Comparison of ENCODE assay signal across 8 cellular contexts in genomic region chr22:37077802-37078448, GRCh38. TPM values are rescaled to one million over a fixed set of nuclear protein-coding genes. Genes with fewer than 3 reads are reported as not detected.
DNase-seq lines count a peak whose midpoint lies in the region; ATAC-seq and TF ChIP-seq lines count a peak whose summit lies in the region.

No MANE protein-coding gene starts in this region.

- H3K27ac ChIP-seq in colonic mucosa (no peak overlapping the region), mesenchymal stem cell (ENCODE audit: low read length, poor library complexity, severe bottlenecking) (no peak overlapping the region)

- peak; percentile 47 for DNase-seq in EL
- DNase-seq in activated CD4-positive, alpha-beta T cell treated with anti-CD3 and anti-CD28 coated beads, Interleukin-2, amount 10 ng/mL, durations not matched to agents 7 days and 5 days = peak; percentile 86
- DNase-seq in colonic mucosa = peak; percentile 73
- peak; percentile 50 for DNase-seq in mesenchymal stem cell
- peak; percentile 97 for DNase-seq in stimulated activated CD8-positive, alpha-beta memory T cell treated with anti-CD3 and anti-CD28 coated beads, Interleukin-4, amount 100 ng/mL, for 48 hours
- no peak for DNase-seq in OCI-M2 (lab: John Stamatoyannopoulos, UW; ENCODE audit: unreplicated experiment)

- TF ChIP-seq CTCF in LNCAP (IDR thresholded peaks at IDR 0.05) = peak; percentile 99
- TF ChIP-seq CTCF in colonic mucosa (IDR thresholded peaks at IDR 0.05) = peak; percentile 98

- WGBS in mesenchymal stem cell = 37% methylated on average over 15 of the region's 15 CpGs

- H3K4me1 Mint-ChIP-seq in activated CD4-positive, alpha-beta T cell treated with anti-CD3 and anti-CD28 coated beads, Interleukin-2, amount 10 ng/mL, durations not matched to agents 7 days and 5 days = peaks cover 68% of the 10 kb centered on the region

- H3K79me1 ChIP-seq in mesenchymal stem cell (replicated peaks; ENCODE audit: low read length, poor library complexity, severe bottlenecking) = no peaks in the 10 kb centered on the region

- no peak for ATAC-seq in GM21390 (IDR thresholded peaks at IDR 0.05; ENCODE audit: unreplicated experiment)

- POLR2A ChIA-PET in activated CD4-positive, alpha-beta T cell treated with anti-CD3 and anti-CD28 coated beads, Interleukin-2, amount 10 ng/mL, durations not matched to agents 7 days and 5 days (lab: Charles Lee) = no interaction called here

- no peak overlapping the region for H3K4me3 Mint-ChIP-seq in activated CD4-positive, alpha-beta T cell treated with anti-CD3 and anti-CD28 coated beads, Interleukin-2, amount 10 ng/mL, durations not matched to agents 7 days and 5 days

- H3K4me3 ChIP-seq in colonic mucosa (no peak overlapping the region), mesenchymal stem cell (ENCODE audit: insufficient read depth in 1 of 2, low read depth in 1 of 2, low read length in 2 of 2) (no peak overlapping the region)

- H2BK5ac ChIP-seq in mesenchymal stem cell (ENCODE audit: low read depth, low read length, poor library complexity, severe bottlenecking) = no peak overlapping the region

- H3K27ac Mint-ChIP-seq in activated CD4-positive, alpha-beta T cell treated with anti-CD3 and anti-CD28 coated beads, Interleukin-2, amount 10 ng/mL, durations not matched to agents 7 days and 5 days = peak overlapping the region; percentile 97

- H3K18ac ChIP-seq in mesenchymal stem cell (ENCODE audit: low read depth in 1 of 2, low read length in 2 of 2) = no peak overlapping the region

- no peaks in the 10 kb centered on the region for H3K27me3 Mint-ChIP-seq in activated CD4-positive, alpha-beta T cell treated with anti-CD3 and anti-CD28 coated beads, Interleukin-2, amount 10 ng/mL, durations not matched to agents 7 days and 5 days

- H2AK5ac ChIP-seq in mesenchymal stem cell (ENCODE audit: low read length, severe bottlenecking) = no peak overlapping the region

- no peak overlapping the region for H2BK12ac ChIP-seq in mesenchymal stem cell (ENCODE audit: low read length in 2 of 2)

- H3K36me3 Mint-ChIP-seq in activated CD4-positive, alpha-beta T cell treated with anti-CD3 and anti-CD28 coated beads, Interleukin-2, amount 10 ng/mL, durations not matched to agents 7 days and 5 days (ENCODE audit: low read depth) = no peaks in the 10 kb centered on the region

- no peak overlapping the region for H3K4me2 ChIP-seq in mesenchymal stem cell (ENCODE audit: low read length, poor library complexity, severe bottlenecking)

- intact Hi-C loops in colonic mucosa (cut with DNase I) = loop anchor here (5.0 kb wide), 2 partner anchors 89 to 119 kb away; no protein-coding TSS in a partner anchor

- H3K23ac ChIP-seq in mesenchymal stem cell (ENCODE audit: low read length in 2 of 2) = no peak overlapping the region

- no peak overlapping the region for H4K8ac ChIP-seq in mesenchymal stem cell (ENCODE audit: low read length)

- H3K14ac ChIP-seq in mesenchymal stem cell (ENCODE audit: low read length in 2 of 2) = no peak overlapping the region

- H3K36me3 ChIP-seq in colonic mucosa = no peaks in the 10 kb centered on the region
- no peaks in the 10 kb centered on the region for H3K36me3 ChIP-seq in mesenchymal stem cell (ENCODE audit: control insufficient read depth in 1 of 2, insufficient read depth in 2 of 2, low read depth in 1 of 2, low read length in 2 of 2)

- no peaks in the 10 kb centered on the region for H3K27me3 ChIP-seq in colonic mucosa
- peaks cover 46 to 54% of the 10 kb centered on the region in 2 experiments for H3K27me3 ChIP-seq in mesenchymal stem cell (ENCODE audit: control insufficient read depth in 1 of 2, insufficient read depth in 1 of 2, low read length in 2 of 2)

- peak overlapping the region; percentile 30 for H2BK15ac ChIP-seq in mesenchymal stem cell (ENCODE audit: low read depth, poor library complexity, severe bottlenecking)

- H3K4me1 ChIP-seq in colonic mucosa (no peaks in the 10 kb centered on the region), mesenchymal stem cell (ENCODE audit: control insufficient read depth, insufficient read depth, low read depth, low read length) (no peaks in the 10 kb centered on the region)

- H2AFZ ChIP-seq in mesenchymal stem cell (ENCODE audit: low read depth, low read length) = no peak overlapping the region

- no peak overlapping the region for H3K9ac ChIP-seq in colonic mucosa (ENCODE audit: low read depth in 2 of 2, low read length in 2 of 2)
- no peak overlapping the region for H3K9ac ChIP-seq in mesenchymal stem cell (ENCODE audit: low read length)

- H3K4ac ChIP-seq in mesenchymal stem cell (ENCODE audit: low read depth in 1 of 2, low read length in 2 of 2) = no peak overlapping the region

- no peaks in the 10 kb centered on the region for H3K9me3 Mint-ChIP-seq in activated CD4-positive, alpha-beta T cell treated with anti-CD3 and anti-CD28 coated beads, Interleukin-2, amount 10 ng/mL, durations not matched to agents 7 days and 5 days

- no peak overlapping the region for H2BK120ac ChIP-seq in mesenchymal stem cell (ENCODE audit: low read depth, low read length)

- H3K9me3 ChIP-seq in colonic mucosa = no peaks in the 10 kb centered on the region
- no peaks in the 10 kb centered on the region for H3K9me3 ChIP-seq in mesenchymal stem cell (ENCODE audit: control insufficient read depth, low read length)

- CTCF ChIA-PET in activated CD4-positive, alpha-beta T cell treated with anti-CD3 and anti-CD28 coated beads, Interleukin-2, amount 10 ng/mL, durations not matched to agents 7 days and 5 days (lab: Charles Lee) = interaction anchor here (0.6 to 1.8 kb wide), 12 partner anchors 9 to 202 kb away, joined by 3 to 8 read pairs (median 4); partner anchors contain the start of gene IL2RB

- no peak overlapping the region for H4K91ac ChIP-seq in mesenchymal stem cell (ENCODE audit: low read length)

RNA-seq across cellular contexts. Expression of gene KCTD17, which starts 26.4 kb away (rescaled TPM):
- 10 to 100 TPM; 25.7 to 29.7 TPM for total RNA-seq in activated CD4-positive, alpha-beta T cell treated with anti-CD3 and anti-CD28 coated beads, Interleukin-2, amount 10 ng/mL, durations not matched to agents 7 days and 5 days
- 10 to 100 TPM; 25.4 to 39.9 TPM for total RNA-seq in colonic mucosa
- 17.9 TPM for polyA plus RNA-seq in mesenchymal stem cell (2013, experiment 1 of 2)
- polyA plus RNA-seq in mesenchymal stem cell (2013, experiment 2 of 2) = 20.1 TPM

RNA-seq across cellular contexts. Expression of gene TMPRSS6, which starts 31.6 kb away (rescaled TPM):
- total RNA-seq in activated CD4-positive, alpha-beta T cell treated with anti-CD3 and anti-CD28 coated beads, Interleukin-2, amount 10 ng/mL, durations not matched to agents 7 days and 5 days = under 1 TPM; 0.50 to 0.73 TPM
- 1 to 10 TPM in 1 of 2 donors, under 1 TPM in 1; 0.10 to 1.5 TPM for total RNA-seq in colonic mucosa
- not detected for polyA plus RNA-seq in mesenchymal stem cell (2013, experiment 1 of 2)
- polyA plus RNA-seq in mesenchymal stem cell (2013, experiment 2 of 2) = not detected

RNA-seq across cellular contexts. Expression of gene MPST, which starts 58.4 kb away (rescaled TPM):
- 10 to 100 TPM; 15.6 to 18.8 TPM for total RNA-seq in activated CD4-positive, alpha-beta T cell treated with anti-CD3 and anti-CD28 coated beads, Interleukin-2, amount 10 ng/mL, durations not matched to agents 7 days and 5 days
- 100 to 1,000 TPM; 217 to 259 TPM for total RNA-seq in colonic mucosa
- polyA plus RNA-seq in mesenchymal stem cell (2013, experiment 1 of 2) = 81.0 TPM
- polyA plus RNA-seq in mesenchymal stem cell (2013, experiment 2 of 2) = 80.4 TPM

RNA-seq across cellular contexts. Expression of gene TST, which starts 58.7 kb away (rescaled TPM):
- total RNA-seq in activated CD4-positive, alpha-beta T cell treated with anti-CD3 and anti-CD28 coated beads, Interleukin-2, amount 10 ng/mL, durations not matched to agents 7 days and 5 days = 1 to 10 TPM; 2.4 to 3.4 TPM
- total RNA-seq in colonic mucosa = 100 to 1,000 TPM; 410 to 474 TPM
- 38.9 TPM for polyA plus RNA-seq in mesenchymal stem cell (2013, experiment 1 of 2)
- 40.6 TPM for polyA plus RNA-seq in mesenchymal stem cell (2013, experiment 2 of 2)

Comparison
In these comparisons a context has a peak if more than half of its experiments do, and no peak if none do; other contexts are left out.
1. RNA of gene MPST, which starts 58.4 kb away (total RNA-seq): 217 to 259 TPM in colonic mucosa; 15.6 to 18.8 TPM in activated CD4-positive, alpha-beta T cell treated with anti-CD3 and anti-CD28 coated beads, Interleukin-2, amount 10 ng/mL, durations not matched to agents 7 days and 5 days; every median in the first group is over 10 times any median in the second.